ENCODE assay signal across 8 cellular contexts in genomic region chr6:24402697-24403500, GRCh38. TPM values are rescaled to one million over a fixed set of nuclear protein-coding genes. Genes with fewer than 3 reads are reported as not detected.
DNase-seq lines count a peak whose midpoint lies in the region; ATAC-seq, FAIRE-seq and TF ChIP-seq lines count a peak whose summit lies in the region.

Gene MRS2, plus strand, starts transcription at chr6:24402936. Its CDS starts 111 bp downstream, at chr6:24403047.

- peak within 1 kb of the TSS; percentile 90 for H3K9ac ChIP-seq in HepG2 (ENCODE audit: insufficient read depth, low read depth, low read length)

- TF ChIP-seq RAD21 in HepG2 (CRISPR knock-in tag; IDR thresholded peaks at IDR 0.05) = peak; percentile 68

- peak; percentile 97 to 100 for TF ChIP-seq POLR2A in HepG2 (IDR thresholded peaks at IDR 0.05; ENCODE audit: insufficient read depth in 1 of 2, low read depth in 2 of 2, low read length in 2 of 2)

- H3K9me3 ChIP-seq in HepG2 (ENCODE audit: low read length) = no peaks in the 10 kb centered on the region

- CTCF ChIA-PET in HepG2 (lab: Yijun Ruan, JAX; ENCODE audit: low intra/inter-chr PET ratio, low total read pairs) = interaction anchor here (1.7 kb wide), 1 partner anchor 120 kb away, joined by 4 read pairs; no protein-coding TSS in a partner anchor

- DNase-seq in NCI-H69 (lab: John Stamatoyannopoulos, UW) (peak; percentile 98), dermis blood vessel endothelial cell (peak; percentile 89), HepG2 (ENCODE audit: low spot score) (peak; percentile 85)
- peak; percentile 79 to 81 for DNase-seq in activated CD4-positive, alpha-beta T cell treated with anti-CD3 and anti-CD28 coated beads, Interleukin-2, amount 50 U/mL, for 48 hours
- DNase-seq in stimulated activated CD4-positive, alpha-beta T cell treated with anti-CD3 and anti-CD28 coated beads, Interleukin-4, amount 100 ng/mL, for 1 hour = peak; percentile 79

- peaks cover 71% of the 10 kb centered on the region for H3K4me1 ChIP-seq in HepG2 (ENCODE audit: insufficient read depth, low read length)

- intact Hi-C loops in HepG2 (cut with micrococcal nuclease; ENCODE audit: unreplicated experiment) = loop anchor here (1.0 to 5.0 kb wide), 3 partner anchors 18 to 341 kb away; no protein-coding TSS in a partner anchor

- TF ChIP-seq CTCF in C4-2B (conservative IDR thresholded peaks at IDR 0.05) (no peak), HepG2 (CRISPR knock-in tag; IDR thresholded peaks at IDR 0.05) (peak; percentile 27; the same call in 1 of the 2 replicates)

- ATAC-seq in GM19328 (IDR thresholded peaks at IDR 0.05; ENCODE audit: unreplicated experiment) (peak; percentile 94), HG03469 (IDR thresholded peaks at IDR 0.05; ENCODE audit: unreplicated experiment) (peak; percentile 97), HepG2 (peak; percentile 96)

- BruUV-seq in HepG2 (replicated peaks; lab: Mats Ljungman, UMichigan) = no TSS peak

- H3K4me2 ChIP-seq in HepG2 (ENCODE audit: low read depth, low read length) = peak within 1 kb of the TSS; percentile 88

- WGBS in HepG2 (ENCODE audit: low lambda C conversion rate) = under 1% methylated on average over 23 of the region's 63 CpGs

- H2AFZ ChIP-seq in HepG2 (ENCODE audit: low read length) = peak within 1 kb of the TSS; percentile 56

- H3K27me3 ChIP-seq in HepG2 (ENCODE audit: control insufficient read depth in 1 of 2, insufficient read depth in 2 of 2, low read length in 2 of 2) = no peaks in the 10 kb centered on the region; a peak in 1 of 5 replicates

- no peak for FAIRE-seq in HepG2 (lab: Jason Lieb, UNC)

- in situ Hi-C loops in HepG2 (cut with HindIII; ENCODE audit: extremely low pct_ligation_motif_present, low pct_unique_long_range_greater_than_20kb) = no loop called here

- TF ChIP-seq EP300 in HepG2 (IDR thresholded peaks at IDR 0.05; ENCODE audit: low read depth in 2 of 2, low read length in 2 of 2) (no peak), HepG2 (CRISPR knock-in tag; IDR thresholded peaks at IDR 0.05; ENCODE audit: borderline replicate concordance) (no peak; the same call in 1 of the 2 replicates)

- H4K20me1 ChIP-seq in HepG2 (ENCODE audit: insufficient read depth, low read length) = peaks cover 6% of the 10 kb centered on the region

- H3K27ac ChIP-seq in C4-2B = peak within 1 kb of the TSS; percentile 97
- peak within 1 kb of the TSS; percentile 79 for H3K27ac ChIP-seq in HepG2 (ENCODE audit: extremely low read length, insufficient read depth, low read length)

- peaks cover 38% of the 10 kb centered on the region for H3K79me2 ChIP-seq in HepG2 (ENCODE audit: insufficient read depth, low read length)

- POLR2A ChIA-PET in HepG2 (lab: Yijun Ruan, JAX) = interaction anchor here (0.8 to 1.0 kb wide), 3 partner anchors 10 to 264 kb away, joined by 3 read pairs; partner anchors contain the start of genes ACOT13 and TDP2

- H3K4me3 ChIP-seq in HepG2 (replicated peaks in 1 of 3; ENCODE audit: insufficient read depth in 1 of 3, low read depth in 2 of 3, low read length in 3 of 3) = peak within 1 kb of the TSS; percentile 78 to 95 (median 83)

- H3K36me3 ChIP-seq in HepG2 (replicated peaks in 1 of 2; ENCODE audit: control insufficient read depth in 1 of 2, insufficient read depth in 2 of 2, low read length in 2 of 2) = peaks cover 6 to 7% of the 10 kb centered on the region in 2 experiments

TF ChIP-seq in HepG2, 621 proteins besides CTCF, POLR2A, EP300 and RAD21 (continues in another document):
- TF ChIP-seq TOE1 (CRISPR knock-in tag; IDR thresholded peaks at IDR 0.05) = peak; percentile 64; the same call in 1 of the 2 replicates
- no peak for TF ChIP-seq CREM (IDR thresholded peaks at IDR 0.05)
- TF ChIP-seq CREM (CRISPR knock-in tag; IDR thresholded peaks at IDR 0.05) = no peak
- no peak for TF ChIP-seq ZBTB44 (CRISPR knock-in tag; IDR thresholded peaks at IDR 0.05)
- peak; percentile 100 for TF ChIP-seq ZFX (CRISPR knock-in tag; IDR thresholded peaks at IDR 0.05; ENCODE audit: low read depth)
- peak; percentile 88 for TF ChIP-seq ZNF747 (CRISPR knock-in tag; IDR thresholded peaks at IDR 0.05; ENCODE audit: borderline replicate concordance)
- peak; percentile 86 for TF ChIP-seq ZNF224 (CRISPR knock-in tag; IDR thresholded peaks at IDR 0.05)
- peak; percentile 93 for TF ChIP-seq MXD3 (CRISPR knock-in tag; IDR thresholded peaks at IDR 0.05)
- peak; percentile 58; the same call in 1 of the 2 replicates for TF ChIP-seq ZBTB34 (CRISPR knock-in tag; IDR thresholded peaks at IDR 0.05)
- TF ChIP-seq ZMYM2 (CRISPR knock-in tag; IDR thresholded peaks at IDR 0.05) = peak; percentile 66; the same call in 1 of the 2 replicates
- TF ChIP-seq ZNF207 (IDR thresholded peaks at IDR 0.05; ENCODE audit: borderline replicate concordance) = no peak
- no peak for TF ChIP-seq ZNF432 (CRISPR knock-in tag; IDR thresholded peaks at IDR 0.05; ENCODE audit: borderline replicate concordance)
- peak; percentile 91; the same call in 1 of the 2 replicates for TF ChIP-seq ZMYM4 (CRISPR knock-in tag; IDR thresholded peaks at IDR 0.05)
- no peak for TF ChIP-seq ZNF10 (CRISPR knock-in tag; IDR thresholded peaks at IDR 0.05; ENCODE audit: borderline replicate concordance, low read depth)
- TF ChIP-seq HOXA3 (CRISPR knock-in tag; IDR thresholded peaks at IDR 0.05) = peak; percentile 93
- TF ChIP-seq RBAK (CRISPR knock-in tag; IDR thresholded peaks at IDR 0.05) = peak; percentile 15; the same call in 1 of the 2 replicates
- no peak for TF ChIP-seq PCBP1 (IDR thresholded peaks at IDR 0.05; ENCODE audit: borderline replicate concordance, low read depth, low read length)
- no peak for TF ChIP-seq CENPX (CRISPR knock-in tag; IDR thresholded peaks at IDR 0.05)
- peak; percentile 91 for TF ChIP-seq AGO2 (optimal IDR thresholded peaks at IDR 0.05; ENCODE audit: low read depth, low read length)

RNA-seq across cellular contexts. Expression of gene MRS2, which starts in this region (rescaled TPM):
- total RNA-seq in dermis blood vessel endothelial cell (28.8 and 30.8 TPM in 2 replicates), HepG2 (2016; rRNA removed; fragmentation: Illumina TruSeq; extraction: Trizol) (83.8 and 90.2 TPM in 2 replicates)
- 24.9 and 25.3 TPM in 2 replicates for total RNA-seq in HepG2 (2016; cell fraction: cytosol; rRNA removed; fragmentation: Illumina TruSeq; extraction: Trizol; ENCODE audit: low read depth)
- 83.6 and 84.1 TPM in 2 replicates for total RNA-seq in HepG2 (2016; cell fraction: insoluble cytoplasmic fraction; rRNA removed; fragmentation: Illumina TruSeq; extraction: Trizol)
- total RNA-seq in HepG2 (2016; cell fraction: membrane; rRNA removed; fragmentation: Illumina TruSeq; extraction: Trizol) = 55.9 and 57.0 TPM in 2 replicates
- 67.1 and 77.0 TPM in 2 replicates for total RNA-seq in HepG2 (2016; cell fraction: nucleus; rRNA removed; fragmentation: Illumina TruSeq; extraction: Trizol)
- polyA plus RNA-seq in HepG2 (2011; rRNA removed) = 22.0 and 31.1 TPM in 2 replicates
- 20.5 and 21.1 TPM in 2 replicates for polyA plus RNA-seq in HepG2 (2011; cell fraction: cytosol; rRNA removed)
- 31.6 and 35.0 TPM in 2 replicates for polyA plus RNA-seq in HepG2 (2011; cell fraction: nucleus; rRNA removed)
- polyA plus RNA-seq in HepG2 (2012) = 25.2 and 37.6 TPM in 2 replicates
- 12.3 and 19.0 TPM in 2 replicates for polyA plus RNA-seq in HepG2 (2016; cell fraction: cytosol; fragmentation: Illumina TruSeq; extraction: Trizol; ENCODE audit: low read depth)
- polyA plus RNA-seq in HepG2 (2016; cell fraction: insoluble cytoplasmic fraction; fragmentation: Illumina TruSeq; extraction: Trizol; ENCODE audit: low read depth) = 74.2 and 76.1 TPM in 2 replicates
- polyA plus RNA-seq in HepG2 (2016; cell fraction: membrane; fragmentation: Illumina TruSeq; extraction: Trizol; ENCODE audit: low read depth) = 32.7 and 42.2 TPM in 2 replicates
- polyA plus RNA-seq in HepG2 (2016; cell fraction: nucleus; fragmentation: Illumina TruSeq; extraction: Trizol; ENCODE audit: insufficient read depth, low read depth) = 92.0 and 106 TPM in 2 replicates
- 16.3 and 37.2 TPM in 2 replicates for polyA minus RNA-seq in HepG2 (2011; rRNA and poly(A)+ RNA removed; ENCODE audit: low replicate concordance)
- polyA minus RNA-seq in HepG2 (2011; cell fraction: cytosol; rRNA and poly(A)+ RNA removed) = 29.2 and 31.6 TPM in 2 replicates
- 41.7 and 50.5 TPM in 2 replicates for polyA minus RNA-seq in HepG2 (2011; cell fraction: nucleus; rRNA and poly(A)+ RNA removed)

Comparison
In these comparisons a context has a peak if more than half of its experiments do, and no peak if none do; other contexts are left out.
1. Peak in every context shown above with its lines: DNase-seq, ATAC-seq, H3K4me3 ChIP-seq and H3K27ac ChIP-seq.